Comparison of ENCODE assay signal across 24 cellular contexts in the genomic region with DNA sequence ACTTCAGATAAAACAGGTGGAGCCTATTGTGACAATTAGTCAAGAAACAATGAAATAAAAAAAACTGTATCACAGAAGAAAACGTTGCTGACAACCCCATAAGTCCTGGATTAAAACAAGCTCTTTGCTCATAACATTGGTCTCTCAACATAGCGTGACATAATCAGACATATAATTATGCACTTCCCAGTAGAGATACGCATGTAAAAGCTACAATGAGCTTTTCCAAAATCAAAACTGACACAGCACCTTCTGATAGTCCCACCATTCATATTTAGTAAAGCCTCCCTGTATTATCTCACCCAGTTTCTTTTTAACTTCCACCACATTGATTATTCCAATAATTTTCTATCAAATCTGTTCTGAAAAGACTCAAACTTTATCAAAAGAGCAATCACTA.
"Had no signal": no experiment of that assay in that cellular context is flagged by ENCODE, and none has a peak within 500 bp of the region (broad histone marks: within the 10 kb centered on the region; RNA-seq: fewer than 3 reads in every experiment).

No MANE protein-coding gene starts in this region.

- H3K36me3 ChIP-seq: breast epithelium had no signal

- DNase-seq: activated CD4-positive, alpha-beta memory T cell treated with anti-CD3 and anti-CD28 coated beads, Interleukin-2, amount 10 ng/mL, durations not matched to agents 7 days and 5 days; activated CD4-positive, alpha-beta T cell treated with anti-CD3 and anti-CD28 coated beads, Interleukin-2, amount 50 U/mL, for 1 hour; activated CD4-positive, CD25-positive, alpha-beta regulatory T cell; activated gamma-delta T cell; activated naive CD4-positive, alpha-beta T cell treated with anti-CD3 and anti-CD28 coated beads for 36 hours; activated T-cell treated with anti-CD3 and anti-CD28 coated beads for 4 hours; activated T-cell treated with anti-CD3 and anti-CD28 coated beads, Interleukin-2, amount 50 U/mL, for 48 hours; KG1; NCI-H1092; NCI-H1417; NCI-H1930; NCI-H2171; NCI-H2227 treated with DMSO at 0.1 percent for 48 hours; NCI-H446 treated with DMSO at 0.1 percent for 48 hours; NCI-H524 treated with DMSO at 0.1 percent for 48 hours; NCI-H748 treated with DMSO at 0.1 percent for 48 hours; SIG-M5; SK-N-SH; T-helper 1 cell had no signal

- H3K4me1 Mint-ChIP-seq: activated CD4-positive, alpha-beta memory T cell treated with anti-CD3 and anti-CD28 coated beads, Interleukin-2, amount 10 ng/mL, durations not matched to agents 7 days and 5 days; activated T-helper 17 cell treated with anti-CD3 and anti-CD28 coated beads, Interleukin-2, amount 50 U/mL, for 72 hours; IgD-negative memory B cell had no signal

- H3K36me3 Mint-ChIP-seq: activated naive CD8-positive, alpha-beta T cell; IgD-negative memory B cell had no signal

- H3K4me3 Mint-ChIP-seq: activated CD4-positive, alpha-beta memory T cell treated with anti-CD3 and anti-CD28 coated beads, Interleukin-2, amount 10 ng/mL, durations not matched to agents 7 days and 5 days; activated naive CD4-positive, alpha-beta T cell treated with anti-CD3 and anti-CD28 coated beads for 36 hours; activated naive CD8-positive, alpha-beta T cell; activated T-helper 17 cell treated with anti-CD3 and anti-CD28 coated beads, Interleukin-2, amount 50 U/mL, for 72 hours had no signal

- H3K27ac Mint-ChIP-seq: activated CD4-positive, alpha-beta memory T cell treated with anti-CD3 and anti-CD28 coated beads, Interleukin-2, amount 10 ng/mL, durations not matched to agents 7 days and 5 days; activated naive CD4-positive, alpha-beta T cell treated with anti-CD3 and anti-CD28 coated beads for 36 hours; activated naive CD8-positive, alpha-beta T cell; activated T-helper 17 cell treated with anti-CD3 and anti-CD28 coated beads, Interleukin-2, amount 50 U/mL, for 72 hours; IgD-negative memory B cell had no signal

- H3K4me3 ChIP-seq: breast epithelium had no signal

- H3K9me3 Mint-ChIP-seq: activated CD4-positive, alpha-beta memory T cell treated with anti-CD3 and anti-CD28 coated beads, Interleukin-2, amount 10 ng/mL, durations not matched to agents 7 days and 5 days; activated naive CD4-positive, alpha-beta T cell treated with anti-CD3 and anti-CD28 coated beads for 36 hours; activated T-helper 17 cell treated with anti-CD3 and anti-CD28 coated beads, Interleukin-2, amount 50 U/mL, for 72 hours had no signal

- ATAC-seq: activated T-helper 17 cell treated with anti-CD3 and anti-CD28 coated beads, Interleukin-2, amount 50 U/mL, for 72 hours had no signal

- H3K9ac ChIP-seq: SK-N-SH had no signal

- H3K4me1 ChIP-seq: breast epithelium had no signal

- H3K9me3 ChIP-seq: breast epithelium, SK-N-SH had no signal

- H3K27ac ChIP-seq: breast epithelium, VCaP had no signal
